In genomic region chr20:62710886-62711702, GRCh38 we compare ENCODE assay signal across 10 cellular contexts. TPM values are rescaled to one million over a fixed set of nuclear protein-coding genes. Genes with fewer than 3 reads are reported as not detected.
A peak's percentile ranks its signal among the peaks of the same experiment; 100 is the strongest.
DNase-seq lines count a peak whose midpoint lies in the region; ATAC-seq lines count a peak whose summit lies in the region.
"Had no signal": no experiment of that assay in that cellular context is flagged by ENCODE, and none has a peak within 500 bp of the region (broad histone marks: within the 10 kb centered on the region; RNA-seq: fewer than 3 reads in every experiment).

No MANE protein-coding gene starts in this region.

- ATAC-seq in HG02981 (IDR thresholded peaks at IDR 0.05; ENCODE audit: unreplicated experiment) (no peak), HG03045 (IDR thresholded peaks at IDR 0.05; ENCODE audit: unreplicated experiment) (no peak)

- peak; percentile 43 to 75 for DNase-seq in SHP77 (lab: John Stamatoyannopoulos, UW)
- DNase-seq in SHP77 treated with DMSO at 0.1 percent for 48 hours (lab: John Stamatoyannopoulos, UW): no peak
- DNase-seq in HT1080 (ENCODE audit: low read depth): peak; percentile 52
- DNase-seq in activated CD4-positive, alpha-beta T cell treated with anti-CD3 and anti-CD28 coated beads for 48 hours: peak; percentile 60
- DNase-seq in inferior parietal cortex (ENCODE audit: extremely low spot score): no peak
- DNase-seq: H7 had no signal

- no peak overlapping the region for H3K9ac ChIP-seq in rectal smooth muscle tissue (ENCODE audit: low read length)
- H3K9ac ChIP-seq: parathyroid adenoma had no signal

- peaks cover 13% of the 10 kb centered on the region for H3K27me3 ChIP-seq in rectal smooth muscle tissue (ENCODE audit: control insufficient read depth, insufficient read depth, low read length)

- H3K27ac ChIP-seq in rectal smooth muscle tissue (ENCODE audit: low read depth, low read length): peak overlapping the region; percentile 81
- H3K27ac ChIP-seq: parathyroid adenoma had no signal

- no peaks in the 10 kb centered on the region for H3K36me3 ChIP-seq in rectal smooth muscle tissue (ENCODE audit: control insufficient read depth, insufficient read depth, low read length)

- H3K4me1 ChIP-seq in rectal smooth muscle tissue (ENCODE audit: control insufficient read depth, insufficient read depth, low read length): peaks cover 51% of the 10 kb centered on the region
- H3K4me1 ChIP-seq: parathyroid adenoma had no signal

- H3K4me3 ChIP-seq in rectal smooth muscle tissue (ENCODE audit: low read length): peak overlapping the region; percentile 42

RNA-seq across cellular contexts. Expression of gene NTSR1, which starts 2.5 kb away (rescaled TPM):
- total RNA-seq in HT1080 (2014; rRNA removed; shearing (Covaris generic)): 0.19 and 0.50 TPM in 2 replicates
- 0.10 and 0.22 TPM in 2 replicates for polyA plus RNA-seq in HT1080 (2015; cell fraction: cytosol; rRNA removed)
- 0.15 and 0.24 TPM in 2 replicates for polyA plus RNA-seq in HT1080 (2015; cell fraction: nucleus; rRNA removed)

Comparison
In these comparisons a context has a peak if more than half of its experiments do, and no peak if none do; other contexts are left out.
1. DNase-seq: peak in SHP77 (2 of 2), HT1080 (single experiment) and activated CD4-positive, alpha-beta T cell treated with anti-CD3 and anti-CD28 coated beads for 48 hours (single experiment); none in SHP77 treated with DMSO at 0.1 percent for 48 hours (single experiment) and inferior parietal cortex (single experiment).